Comparison of ENCODE assay signal across 14 cellular contexts in genomic region chr14:55514819-55515470, GRCh38.
A peak's percentile ranks its signal among the peaks of the same experiment; 100 is the strongest.
DNase-seq lines count a peak whose midpoint lies in the region; ATAC-seq and FAIRE-seq lines count a peak whose summit lies in the region.
"Had no signal": no experiment of that assay in that cellular context is flagged by ENCODE, and none has a peak within 500 bp of the region (broad histone marks: within the 10 kb centered on the region; RNA-seq: fewer than 3 reads in every experiment).

No MANE protein-coding gene starts in this region.

- no peak overlapping the region for H3K4me3 ChIP-seq in small intestine (ENCODE audit: low read depth in 1 of 2, low read length in 2 of 2)
- H3K4me3 ChIP-seq: GM12878, heart left ventricle had no signal

- DNase-seq in COLO829 (ENCODE audit: low spot score) (peak; percentile 40), NCI-H526 treated with DMSO at 0.1 percent for 48 hours (lab: John Stamatoyannopoulos, UW) (peak; percentile 40), pons (ENCODE audit: low spot score) (peak; percentile 12), GOT3 (lab: John Stamatoyannopoulos, UW) (no peak), small intestine (no peak)
- DNase-seq: CD8-positive, alpha-beta memory T cell; heart left ventricle; NCI-H2029 treated with DMSO at 0.1 percent for 48 hours; RPMI8226 had no signal

- no peaks in the 10 kb centered on the region for H3K36me3 ChIP-seq in small intestine (ENCODE audit: control insufficient read depth in 2 of 2, insufficient read depth in 2 of 2, low read length in 2 of 2)
- H3K36me3 ChIP-seq: heart left ventricle had no signal

- no peak overlapping the region for H3K27ac ChIP-seq in small intestine (ENCODE audit: low read depth in 1 of 2, low read length in 1 of 2)
- H3K27ac ChIP-seq: heart left ventricle, VCaP had no signal

- no peak for FAIRE-seq in small intestine (lab: Jason Lieb, UNC)
- FAIRE-seq: GM12878 had no signal

- H3K9me3 ChIP-seq in small intestine (ENCODE audit: control insufficient read depth, low read depth), result no peaks in the 10 kb centered on the region

- no peaks in the 10 kb centered on the region for H3K4me1 ChIP-seq in small intestine (ENCODE audit: control insufficient read depth in 2 of 2, insufficient read depth in 1 of 2, low read depth in 1 of 2, low read length in 1 of 2)
- H3K4me1 ChIP-seq: heart left ventricle had no signal

- H3K27me3 ChIP-seq in small intestine (ENCODE audit: control insufficient read depth in 2 of 2, insufficient read depth in 2 of 2, low read length in 2 of 2), result no peaks in the 10 kb centered on the region
- H3K27me3 ChIP-seq: heart left ventricle had no signal

- WGBS in small intestine, 3 donors, result 81 to 89% (median 86%) methylated on average over 17 of the region's 17 CpGs

- ATAC-seq in esophagus mucosa (peak; percentile 72), HG03095 (IDR thresholded peaks at IDR 0.05; ENCODE audit: unreplicated experiment) (no peak), HG02571 (IDR thresholded peaks at IDR 0.05; ENCODE audit: unreplicated experiment) (no peak)
- ATAC-seq: GM12878, heart left ventricle had no signal

Comparison
In these comparisons a context has a peak if more than half of its experiments do, and no peak if none do; other contexts are left out.
1. DNase-seq: peak in COLO829 (single experiment), NCI-H526 treated with DMSO at 0.1 percent for 48 hours (single experiment) and pons (single experiment); none in GOT3 (single experiment) and small intestine (single experiment).